Comparison of ENCODE assay signal across 37 cellular contexts in the genomic region with DNA sequence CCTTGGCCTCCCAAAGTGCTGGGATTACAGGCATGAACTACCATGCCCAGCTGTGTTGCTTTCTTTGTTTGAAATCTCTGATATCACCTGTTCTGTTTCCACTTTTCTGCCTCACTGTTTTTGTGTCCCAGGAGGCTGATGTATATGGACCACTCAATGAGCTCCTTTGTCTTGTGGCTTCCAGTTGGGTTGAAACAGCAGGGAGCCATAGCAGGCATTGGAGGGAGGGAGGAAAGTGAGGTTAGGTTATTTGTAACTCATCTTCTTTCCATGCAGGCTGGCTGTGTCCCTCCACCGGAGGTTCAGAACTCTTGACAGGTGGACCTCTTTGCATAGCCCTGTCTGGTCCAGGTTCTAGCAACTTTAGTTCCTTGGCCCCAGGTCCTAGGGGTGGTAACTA. TPM values are rescaled to one million over a fixed set of nuclear protein-coding genes. Genes with fewer than 3 reads are reported as not detected.
"Had no signal": no experiment of that assay in that cellular context is flagged by ENCODE, and none has a peak within 500 bp of the region (broad histone marks: within the 10 kb centered on the region; RNA-seq: fewer than 3 reads in every experiment).

No MANE protein-coding gene starts in this region.

- FAIRE-seq: astrocyte, TTC549 had no signal

- ATAC-seq: activated CD8-positive, alpha-beta T cell treated with anti-CD3 and anti-CD28 coated beads for 36 hours; activated naive CD4-positive, alpha-beta T cell treated with anti-CD3 and anti-CD28 coated beads, Interleukin-2, amount 50 U/mL, for 72 hours; activated T-cell treated with anti-CD3 and anti-CD28 coated beads, Interleukin-2, amount 50 U/mL, for 4 hours; activated T-cell treated with anti-CD3 and anti-CD28 coated beads, Interleukin-2, amount 50 U/mL, for 72 hours; activated T-helper 17 cell treated with anti-CD3 and anti-CD28 coated beads, Interleukin-2, amount 50 U/mL, for 72 hours; body of pancreas had no signal

- DNase-seq: activated B cell treated with CpG ODN at 0.5 μM for 24 hours; activated CD4-positive, alpha-beta memory T cell treated with anti-CD3 and anti-CD28 coated beads for 36 hours; activated CD4-positive, alpha-beta T cell treated with anti-CD3 and anti-CD28 coated beads for 4 hours; activated CD4-positive, alpha-beta T cell treated with anti-CD3 and anti-CD28 coated beads, Interleukin-2, amount 10 ng/mL, durations not matched to agents 24 days and 14 days; activated CD4-positive, alpha-beta T cell treated with anti-CD3 and anti-CD28 coated beads, Interleukin-2, amount 50 U/mL, for 1 hour; activated CD4-positive, alpha-beta T cell treated with anti-CD3 and anti-CD28 coated beads, Interleukin-2, amount 50 U/mL, for 4 hours; activated CD4-positive, CD25-positive, alpha-beta regulatory T cell treated with anti-CD3 and anti-CD28 coated beads, Interleukin-2, amount 50 U/mL, for 72 hours; activated CD8-positive, alpha-beta memory T cell treated with anti-CD3 and anti-CD28 coated beads, Interleukin-2, amount 50 U/mL, for 4 hours; activated CD8-positive, alpha-beta T cell treated with anti-CD3 and anti-CD28 coated beads for 36 hours; activated effector memory CD4-positive, alpha-beta T cell treated with anti-CD3 and anti-CD28 coated beads, Interleukin-2, amount 50 U/mL, for 16 hours; activated gamma-delta T cell treated with Interleukin-2 at 50 U/mL for 16 hours; activated naive CD4-positive, alpha-beta T cell; activated naive CD4-positive, alpha-beta T cell treated with anti-CD3 and anti-CD28 coated beads for 36 hours; activated naive CD4-positive, alpha-beta T cell treated with anti-CD3 and anti-CD28 coated beads, Interleukin-2, amount 50 U/mL, for 16 hours; activated naive CD8-positive, alpha-beta T cell treated with anti-CD3 and anti-CD28 coated beads for 36 hours; activated T-cell treated with anti-CD3 and anti-CD28 coated beads for 4 hours; activated T-cell treated with anti-CD3 and anti-CD28 coated beads, Interleukin-2, amount 50 U/mL, for 1 hour; activated T-cell treated with anti-CD3 and anti-CD28 coated beads, Interleukin-2, amount 50 U/mL, for 4 hours; activated T-cell treated with anti-CD3 and anti-CD28 coated beads, Interleukin-2, amount 50 U/mL, for 72 hours; adrenal gland; amniotic stem cell; aorta; body of pancreas; brain microvascular endothelial cell; central memory CD4-positive, alpha-beta T cell; T-helper 2 cell; T-helper 9 cell had no signal

- H3K9me3 ChIP-seq: adrenal gland, body of pancreas, breast epithelium had no signal

- H3K4me3 ChIP-seq: adrenal gland, body of pancreas, breast epithelium had no signal

- H3K27ac ChIP-seq: adrenal gland, body of pancreas, brain microvascular endothelial cell, breast epithelium, VCaP had no signal

- H3K4me1 ChIP-seq: adrenal gland, breast epithelium had no signal

- H3K36me3 ChIP-seq: adrenal gland, brain microvascular endothelial cell, breast epithelium had no signal

RNA-seq across cellular contexts. Expression of gene CYP4F22, which starts 6.1 kb away (rescaled TPM):
- total RNA-seq: activated B cell treated with CpG ODN at 0.5 μM for 24 hours; activated T-helper 1 cell treated with anti-CD3 and anti-CD28 coated beads, Interleukin-12 subunit alpha, Interleukin-12 subunit beta, Interleukin-2, Interleukin-4 antibody, amounts not matched to agents 30 ng/mL and 10 ng/mL and 1 ng/mL, durations not matched to agents 14 hours and 24 hours and 36 hours; aorta; astrocyte; body of pancreas; cardiac septum; cerebellum had no signal
- polyA plus RNA-seq: adrenal gland, aorta had no signal

RNA-seq across cellular contexts. Expression of gene PGLYRP2, which starts 23.0 kb away (rescaled TPM):
- total RNA-seq: activated B cell treated with CpG ODN at 0.5 μM for 24 hours; activated CD4-positive, alpha-beta T cell treated with anti-CD3 and anti-CD28 coated beads, Interleukin-2, amount 10 ng/mL, durations not matched to agents 24 days and 14 days; activated CD8-positive, alpha-beta memory T cell treated with anti-CD3 and anti-CD28 coated beads for 36 hours; activated naive CD8-positive, alpha-beta T cell treated with anti-CD3 and anti-CD28 coated beads for 36 hours; activated T-helper 1 cell treated with anti-CD3 and anti-CD28 coated beads, Interleukin-12 subunit alpha, Interleukin-12 subunit beta, Interleukin-2, Interleukin-4 antibody, amounts not matched to agents 30 ng/mL and 10 ng/mL and 1 ng/mL, durations not matched to agents 14 hours and 24 hours and 36 hours; adrenal gland; aorta; astrocyte; body of pancreas; cardiac septum; cerebellum had no signal
- polyA plus RNA-seq: adrenal gland, aorta had no signal
